In genomic region chr15:64452988-64453688, GRCh38 we compare ENCODE assay signal across 1 cellular context.
TF ChIP-seq lines count a peak whose summit lies in the region.

No MANE protein-coding gene starts in this region.

TF ChIP-seq in liver, 16 proteins besides CTCF, POLR2A, EP300 and RAD21 (continued from another document):
- TF ChIP-seq MAX (IDR thresholded peaks at IDR 0.05) (peak; percentile 17), HNF4A (conservative IDR thresholded peaks at IDR 0.05) (peak; percentile 32 to 35), FOXA2 (IDR thresholded peaks at IDR 0.05) (no peak), REST (IDR thresholded peaks at IDR 0.05) (no peak), NR2F2 (IDR thresholded peaks at IDR 0.05) (no peak), FOXA1 (IDR thresholded peaks at IDR 0.05) (no peak), EGR1 (IDR thresholded peaks at IDR 0.05; ENCODE audit: low read depth in 2 of 2) (no peak), ATF3 (IDR thresholded peaks at IDR 0.05) (no peak), SP1 (IDR thresholded peaks at IDR 0.05) (no peak)
